Comparison of ENCODE assay signal across 15 cellular contexts in genomic region chr10:72106896-72107295, GRCh38. TPM values are rescaled to one million over a fixed set of nuclear protein-coding genes. Genes with fewer than 3 reads are reported as not detected.
A peak's percentile ranks its signal among the peaks of the same experiment; 100 is the strongest.
DNase-seq lines count a peak whose midpoint lies in the region; ATAC-seq and TF ChIP-seq lines count a peak whose summit lies in the region.
"Had no signal": no experiment of that assay in that cellular context is flagged by ENCODE, and none has a peak within 500 bp of the region (broad histone marks: within the 10 kb centered on the region; RNA-seq: fewer than 3 reads in every experiment).

No MANE protein-coding gene starts in this region.

- intact Hi-C loops in heart right ventricle (cut with DNase I), result loop anchor here in 1 of 10 donors (5.0 kb wide), 1 partner anchor 55 kb away; no protein-coding TSS in a partner anchor

- H3K4me3 ChIP-seq in heart right ventricle (no peak overlapping the region), right atrium auricular region (no peak overlapping the region), RWPE2 (ENCODE audit: severe bottlenecking) (no peak overlapping the region), thymus (ENCODE audit: low read length) (no peak overlapping the region)
- H3K4me3 ChIP-seq in effector memory CD4-positive, alpha-beta T cell (ENCODE audit: insufficient read depth, low read depth, low read length, poor library complexity, severe bottlenecking), result peak overlapping the region; percentile 4
- H3K4me3 ChIP-seq: prostate gland had no signal

- ATAC-seq in heart right ventricle (no peak), RWPE2 (ENCODE audit: low read depth) (peak; percentile 44), GM18907 (IDR thresholded peaks at IDR 0.05; ENCODE audit: unreplicated experiment) (no peak)

- no peaks in the 10 kb centered on the region for H3K27me3 ChIP-seq in heart right ventricle
- H3K27me3 ChIP-seq in right atrium auricular region, result no peaks in the 10 kb centered on the region
- H3K27me3 ChIP-seq in RWPE2 (ENCODE audit: insufficient read depth, poor library complexity, severe bottlenecking), result no peaks in the 10 kb centered on the region
- H3K27me3 ChIP-seq in effector memory CD4-positive, alpha-beta T cell (replicated peaks; ENCODE audit: control insufficient read depth, insufficient read depth, low read length, poor library complexity, severe bottlenecking), result no peaks in the 10 kb centered on the region
- H3K27me3 ChIP-seq in thymus (ENCODE audit: control insufficient read depth, insufficient read depth), result no peaks in the 10 kb centered on the region

- H3K36me3 ChIP-seq in heart right ventricle (peaks cover 0 to 11% (median 10%) of the 10 kb centered on the region in 9 donors), right atrium auricular region (peaks cover 11% of the 10 kb centered on the region), RWPE2 (ENCODE audit: low read depth) (peaks cover 7% of the 10 kb centered on the region), thymus (ENCODE audit: control insufficient read depth, insufficient read depth) (no peaks in the 10 kb centered on the region)
- no peaks in the 10 kb centered on the region for H3K36me3 ChIP-seq in effector memory CD4-positive, alpha-beta T cell (ENCODE audit: control insufficient read depth, insufficient read depth, low read length)
- H3K36me3 ChIP-seq: prostate gland had no signal

- no peak for TF ChIP-seq CTCF in heart right ventricle (IDR thresholded peaks at IDR 0.05)
- TF ChIP-seq CTCF in right atrium auricular region (IDR thresholded peaks at IDR 0.05), result no peak
- TF ChIP-seq CTCF in RWPE2 (IDR thresholded peaks at IDR 0.05; ENCODE audit: poor library complexity, severe bottlenecking), result no peak

- 89 to 91% methylated on average over 2 of the region's 2 CpGs for WGBS in heart right ventricle, 2 donors
- 72% methylated on average over 2 of the region's 2 CpGs for WGBS in thymus

- H3K4me1 ChIP-seq in heart right ventricle (peaks cover 7 to 59% (median 33%) of the 10 kb centered on the region in 9 donors), right atrium auricular region (peaks cover 0 to 36% of the 10 kb centered on the region in 2 donors), RWPE2 (ENCODE audit: insufficient read depth, poor library complexity, severe bottlenecking) (peaks cover 21% of the 10 kb centered on the region), thymus (ENCODE audit: control insufficient read depth, insufficient read depth, low read length) (peaks cover 29% of the 10 kb centered on the region)
- H3K4me1 ChIP-seq in effector memory CD4-positive, alpha-beta T cell (ENCODE audit: control insufficient read depth, insufficient read depth, low read length, poor library complexity, severe bottlenecking), result peaks cover 37% of the 10 kb centered on the region
- H3K4me1 ChIP-seq: prostate gland had no signal

- H3K9me3 ChIP-seq in heart right ventricle, result no peaks in the 10 kb centered on the region
- H3K9me3 ChIP-seq in right atrium auricular region, result no peaks in the 10 kb centered on the region
- H3K9me3 ChIP-seq in RWPE2 (ENCODE audit: severe bottlenecking), result no peaks in the 10 kb centered on the region
- no peaks in the 10 kb centered on the region for H3K9me3 ChIP-seq in effector memory CD4-positive, alpha-beta T cell (ENCODE audit: control insufficient read depth, low read length)
- H3K9me3 ChIP-seq in thymus (ENCODE audit: control insufficient read depth), result no peaks in the 10 kb centered on the region
- H3K9me3 ChIP-seq: prostate gland had no signal

- no peak for DNase-seq in heart right ventricle
- DNase-seq in right atrium auricular region (ENCODE audit: low spot score), result no peak
- DNase-seq in RWPE2 (ENCODE audit: low spot score), result no peak
- DNase-seq in effector memory CD4-positive, alpha-beta T cell, result no peak
- no peak for DNase-seq in Ammon's horn (ENCODE audit: low spot score)
- no peak for DNase-seq in DMS 273 (lab: John Stamatoyannopoulos, UW; ENCODE audit: unreplicated experiment)
- DNase-seq: endodermal cell, HFFc6, kidney, NCI-H2171, SHP77 had no signal

- H3K27ac ChIP-seq in heart right ventricle (peak overlapping the region in 6 of 10 donors; percentile 15 to 73 (median 38)), right atrium auricular region (peak overlapping the region in 1 of 2 donors; percentile 89), RWPE2 (ENCODE audit: poor library complexity, severe bottlenecking) (peak overlapping the region; percentile 88), thymus (ENCODE audit: low read depth) (peak overlapping the region; percentile 75)
- peak overlapping the region; percentile 64 for H3K27ac ChIP-seq in effector memory CD4-positive, alpha-beta T cell (ENCODE audit: insufficient read depth, low read length, poor library complexity, severe bottlenecking)
- H3K27ac ChIP-seq: prostate gland had no signal

RNA-seq across cellular contexts. Expression of gene SPOCK2, which starts 18.5 kb away (rescaled TPM):
- total RNA-seq in heart right ventricle (10 to 100 TPM in 2 of 10 donors, 1 to 10 TPM in 8; 3.5 to 12.8 (median 6.4) TPM), right atrium auricular region (10 to 100 TPM; 19.3 to 19.8 TPM)
- polyA plus RNA-seq in heart right ventricle (10 to 100 TPM in 1 of 2 donors, 1 to 10 TPM in 1; 6.7 to 13.4 TPM), thymus (163 TPM)
- total RNA-seq: HFFc6, M059J had no signal
